ENCODE assay signal across 12 cellular contexts in genomic region chr5:17315710-17316221, GRCh38.
DNase-seq lines count a peak whose midpoint lies in the region; ATAC-seq and TF ChIP-seq lines count a peak whose summit lies in the region.
"Had no signal": no experiment of that assay in that cellular context is flagged by ENCODE, and none has a peak within 500 bp of the region (broad histone marks: within the 10 kb centered on the region; RNA-seq: fewer than 3 reads in every experiment).

No MANE protein-coding gene starts in this region.

- ATAC-seq in stimulated activated naive B cell treated with anti-CD40 and anti-IgM and Interleukin-4, amounts not matched to agents 10 μg/mL and 1 μg/mL and 100 μg/mL, for 72 hours (replicated peaks) = no peak
- ATAC-seq in HG02981 (IDR thresholded peaks at IDR 0.05; ENCODE audit: unreplicated experiment) (no peak), GM21526 (IDR thresholded peaks at IDR 0.05; ENCODE audit: low FRiP score, unreplicated experiment) (no peak)

- H3K9me3 Mint-ChIP-seq in stimulated activated naive B cell treated with anti-CD40 and anti-IgM and Interleukin-4, amounts not matched to agents 10 μg/mL and 1 μg/mL and 100 μg/mL, for 72 hours = peaks cover 0 to 5% of the 10 kb centered on the region in 2 donors

- H3K4me3 ChIP-seq in cardiac fibroblast (replicated peaks in 1 of 2; ENCODE audit: low read depth in 2 of 2, low read length in 2 of 2) = no peak overlapping the region

- peak overlapping the region; percentile 18 to 64 for H3K4me3 Mint-ChIP-seq in stimulated activated naive B cell treated with anti-CD40 and anti-IgM and Interleukin-4, amounts not matched to agents 10 μg/mL and 1 μg/mL and 100 μg/mL, for 72 hours
- H3K4me3 Mint-ChIP-seq: activated CD4-positive, alpha-beta T cell treated with anti-CD3 and anti-CD28 coated beads, Interleukin-2, amount 10 ng/mL, durations not matched to agents 7 days and 5 days had no signal

- H3K36me3 Mint-ChIP-seq in stimulated activated naive B cell treated with anti-CD40 and anti-IgM and Interleukin-4, amounts not matched to agents 10 μg/mL and 1 μg/mL and 100 μg/mL, for 72 hours = peaks cover 0 to 5% of the 10 kb centered on the region in 2 donors

- H3K4me1 Mint-ChIP-seq in stimulated activated naive B cell treated with anti-CD40 and anti-IgM and Interleukin-4, amounts not matched to agents 10 μg/mL and 1 μg/mL and 100 μg/mL, for 72 hours = peaks cover 40 to 62% of the 10 kb centered on the region in 2 donors
- H3K4me1 Mint-ChIP-seq: activated CD4-positive, alpha-beta T cell treated with anti-CD3 and anti-CD28 coated beads, Interleukin-2, amount 10 ng/mL, durations not matched to agents 7 days and 5 days had no signal

- TF ChIP-seq CTCF in cardiac fibroblast (IDR thresholded peaks at IDR 0.05; ENCODE audit: low read depth, low read length) = no peak

- no peaks in the 10 kb centered on the region for H3K27me3 Mint-ChIP-seq in stimulated activated naive B cell treated with anti-CD40 and anti-IgM and Interleukin-4, amounts not matched to agents 10 μg/mL and 1 μg/mL and 100 μg/mL, for 72 hours
- H3K27me3 Mint-ChIP-seq: activated CD4-positive, alpha-beta T cell treated with anti-CD3 and anti-CD28 coated beads, Interleukin-2, amount 10 ng/mL, durations not matched to agents 7 days and 5 days had no signal

- H3K27ac Mint-ChIP-seq in stimulated activated naive B cell treated with anti-CD40 and anti-IgM and Interleukin-4, amounts not matched to agents 10 μg/mL and 1 μg/mL and 100 μg/mL, for 72 hours = peak overlapping the region; percentile 74
- H3K27ac Mint-ChIP-seq: activated CD4-positive, alpha-beta T cell treated with anti-CD3 and anti-CD28 coated beads, Interleukin-2, amount 10 ng/mL, durations not matched to agents 7 days and 5 days had no signal

- peak; percentile 6 for DNase-seq in NCI-H146 (lab: John Stamatoyannopoulos, UW)
- DNase-seq in NCI-H146 treated with DMSO at 0.1 percent for 48 hours (lab: John Stamatoyannopoulos, UW; ENCODE audit: unreplicated experiment) = no peak
- DNase-seq in NCI-H446 treated with DMSO at 0.1 percent for 48 hours (lab: John Stamatoyannopoulos, UW) = peak; percentile 30
- peak; percentile 60 to 82 for DNase-seq in cardiac fibroblast (ENCODE audit: low read depth in 2 of 2)
- DNase-seq in stimulated activated naive B cell treated with anti-CD40 and anti-IgM and Interleukin-4, amounts not matched to agents 10 μg/mL and 1 μg/mL and 100 μg/mL, for 72 hours = no peak
- DNase-seq in NCI-H82 (lab: John Stamatoyannopoulos, UW) = no peak
- DNase-seq: activated CD4-positive, alpha-beta T cell treated with anti-CD3 and anti-CD28 coated beads, Interleukin-2, amount 10 ng/mL, durations not matched to agents 7 days and 5 days; AML-193; kidney glomerular epithelial cell; occipital lobe had no signal

Comparison
In these comparisons a context has a peak if more than half of its experiments do, and no peak if none do; other contexts are left out.
1. DNase-seq: peak in NCI-H146 (single experiment), NCI-H446 treated with DMSO at 0.1 percent for 48 hours (single experiment) and cardiac fibroblast (2 of 2); none in NCI-H146 treated with DMSO at 0.1 percent for 48 hours (single experiment), stimulated activated naive B cell treated with anti-CD40 and anti-IgM and Interleukin-4, amounts not matched to agents 10 μg/mL and 1 μg/mL and 100 μg/mL, for 72 hours (single experiment) and NCI-H82 (single experiment).